Comparison of ENCODE assay signal across 31 cellular contexts in the genomic region with DNA sequence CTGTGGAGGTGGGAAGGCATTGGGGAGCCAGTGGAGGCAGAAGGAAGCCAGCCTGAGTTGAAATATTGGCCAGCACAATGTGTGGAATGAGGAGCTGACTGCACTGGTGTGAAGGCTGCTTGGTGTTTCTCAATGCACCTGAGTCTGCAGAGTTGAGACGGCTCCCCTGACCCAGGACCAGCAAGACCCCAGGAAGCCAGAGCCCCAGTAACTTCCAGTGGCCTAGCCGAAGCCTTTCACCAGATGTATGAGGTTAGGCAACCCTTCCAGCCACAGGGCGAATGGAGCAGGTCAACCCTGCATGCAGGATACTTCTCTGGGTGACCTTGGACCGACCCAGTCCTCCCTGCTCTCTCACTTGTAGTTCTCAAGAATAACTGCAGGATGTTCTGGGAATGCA. TPM values are rescaled to one million over a fixed set of nuclear protein-coding genes. Genes with fewer than 3 reads are reported as not detected.
A peak's percentile ranks its signal among the peaks of the same experiment; 100 is the strongest.
DNase-seq lines count a peak whose midpoint lies in the region; TF ChIP-seq lines count a peak whose summit lies in the region.
"Had no signal": no experiment of that assay in that cellular context is flagged by ENCODE, and none has a peak within 500 bp of the region (broad histone marks: within the 10 kb centered on the region; RNA-seq: fewer than 3 reads in every experiment).

No MANE protein-coding gene starts in this region.

- no peak overlapping the region for H3K4me3 Mint-ChIP-seq in activated CD4-positive, alpha-beta T cell treated with anti-CD3 and anti-CD28 coated beads, Interleukin-2, amount 10 ng/mL, durations not matched to agents 7 days and 5 days
- H3K4me3 Mint-ChIP-seq: neural progenitor cell; stimulated activated memory B cell treated with anti-CD40 and anti-IgM and Interleukin-4, amounts not matched to agents 10 μg/mL and 1 μg/mL and 100 μg/mL, for 72 hours had no signal

- peak; percentile 1 for DNase-seq in activated CD4-positive, alpha-beta T cell treated with anti-CD3 and anti-CD28 coated beads, Interleukin-2, amount 10 ng/mL, durations not matched to agents 7 days and 5 days
- DNase-seq in activated CD4-positive, alpha-beta T cell treated with anti-CD3 and anti-CD28 coated beads for 4 hours: no peak
- peak; percentile 50 for DNase-seq in cardiac septum (ENCODE audit: low spot score)
- no peak for DNase-seq in left ventricle myocardium inferior
- DNase-seq in ecto neural progenitor cell (ENCODE audit: low spot score): peak; percentile 42
- no peak for DNase-seq in DMS53 treated with DMSO at 0.1 percent for 48 hours (lab: John Stamatoyannopoulos, UW; ENCODE audit: unreplicated experiment)
- DNase-seq in A172 (ENCODE audit: low spot score): no peak
- DNase-seq in LoVo (ENCODE audit: low spot score): no peak
- DNase-seq: activated effector memory CD4-positive, alpha-beta T cell treated with Interleukin-2 at 50 U/mL for 16 hours; COR-L47; DMS79; effector memory CD8-positive, alpha-beta T cell; Kasumi-1; kidney glomerular epithelial cell; NCI-H446 treated with DMSO at 0.1 percent for 48 hours; NCI-H82; stimulated activated CD4-positive, alpha-beta T cell treated with anti-CD3 and anti-CD28 coated beads, Interleukin-4, amount 100 ng/mL, for 4 hours had no signal

- no peaks in the 10 kb centered on the region for H3K9me3 ChIP-seq in left ventricle myocardium inferior (replicated peaks)
- H3K9me3 ChIP-seq: breast epithelium had no signal

- peaks cover 24% of the 10 kb centered on the region for H3K27me3 ChIP-seq in left ventricle myocardium inferior (ENCODE audit: low read depth)
- H3K27me3 ChIP-seq: breast epithelium, neural progenitor cell had no signal

- POLR2A ChIA-PET in activated CD4-positive, alpha-beta T cell treated with anti-CD3 and anti-CD28 coated beads, Interleukin-2, amount 10 ng/mL, durations not matched to agents 7 days and 5 days (lab: Charles Lee): no interaction called here

- intact Hi-C loops in cardiac septum (cut with DNase I): no loop called here
- intact Hi-C loops in left ventricle myocardium inferior (cut with micrococcal nuclease): no loop called here

- peaks cover 74% of the 10 kb centered on the region for H3K4me1 Mint-ChIP-seq in activated CD4-positive, alpha-beta T cell treated with anti-CD3 and anti-CD28 coated beads, Interleukin-2, amount 10 ng/mL, durations not matched to agents 7 days and 5 days
- H3K4me1 Mint-ChIP-seq: stimulated activated memory B cell treated with anti-CD40 and anti-IgM and Interleukin-4, amounts not matched to agents 10 μg/mL and 1 μg/mL and 100 μg/mL, for 72 hours had no signal

- no peaks in the 10 kb centered on the region for H3K27me3 Mint-ChIP-seq in activated CD4-positive, alpha-beta T cell treated with anti-CD3 and anti-CD28 coated beads, Interleukin-2, amount 10 ng/mL, durations not matched to agents 7 days and 5 days

- no peak overlapping the region for H3K27ac ChIP-seq in left ventricle myocardium inferior (replicated peaks)
- H3K27ac ChIP-seq: breast epithelium, neural progenitor cell, RWPE1 had no signal

- peaks cover 2% of the 10 kb centered on the region for H3K9me3 Mint-ChIP-seq in activated CD4-positive, alpha-beta T cell treated with anti-CD3 and anti-CD28 coated beads, Interleukin-2, amount 10 ng/mL, durations not matched to agents 7 days and 5 days
- H3K9me3 Mint-ChIP-seq: effector memory CD8-positive, alpha-beta T cell; neural progenitor cell; stimulated activated memory B cell treated with anti-CD40 and anti-IgM and Interleukin-4, amounts not matched to agents 10 μg/mL and 1 μg/mL and 100 μg/mL, for 72 hours had no signal

- TF ChIP-seq CTCF in left ventricle myocardium inferior (IDR thresholded peaks at IDR 0.05; ENCODE audit: borderline replicate concordance): no peak

- peaks cover 4% of the 10 kb centered on the region for H3K4me1 ChIP-seq in left ventricle myocardium inferior
- H3K4me1 ChIP-seq: breast epithelium, neural progenitor cell had no signal

- peaks cover 1% of the 10 kb centered on the region for H3K36me3 Mint-ChIP-seq in activated CD4-positive, alpha-beta T cell treated with anti-CD3 and anti-CD28 coated beads, Interleukin-2, amount 10 ng/mL, durations not matched to agents 7 days and 5 days (ENCODE audit: low read depth)
- H3K36me3 Mint-ChIP-seq: neural progenitor cell; stimulated activated memory B cell treated with anti-CD40 and anti-IgM and Interleukin-4, amounts not matched to agents 10 μg/mL and 1 μg/mL and 100 μg/mL, for 72 hours had no signal

- CTCF ChIA-PET in activated CD4-positive, alpha-beta T cell treated with anti-CD3 and anti-CD28 coated beads, Interleukin-2, amount 10 ng/mL, durations not matched to agents 7 days and 5 days (lab: Charles Lee): interaction anchor here (1.9 kb wide), 1 partner anchor 14 kb away, joined by 4 read pairs; no protein-coding TSS in a partner anchor

- H3K27ac Mint-ChIP-seq in activated CD4-positive, alpha-beta T cell treated with anti-CD3 and anti-CD28 coated beads, Interleukin-2, amount 10 ng/mL, durations not matched to agents 7 days and 5 days: peak overlapping the region; percentile 91
- H3K27ac Mint-ChIP-seq: neural progenitor cell; stimulated activated memory B cell treated with anti-CD40 and anti-IgM and Interleukin-4, amounts not matched to agents 10 μg/mL and 1 μg/mL and 100 μg/mL, for 72 hours had no signal

- no peaks in the 10 kb centered on the region for H3K36me3 ChIP-seq in left ventricle myocardium inferior
- H3K36me3 ChIP-seq: breast epithelium, neural progenitor cell had no signal

- no peak overlapping the region for H3K4me3 ChIP-seq in left ventricle myocardium inferior
- H3K4me3 ChIP-seq: breast epithelium, lung, neural progenitor cell had no signal

RNA-seq across cellular contexts. Expression of a gene that starts 12.9 kb away (rescaled TPM):
- total RNA-seq in activated CD4-positive, alpha-beta T cell treated with anti-CD3 and anti-CD28 coated beads, Interleukin-2, amount 10 ng/mL, durations not matched to agents 7 days and 5 days: 1 to 10 TPM; 8.2 to 8.6 TPM
- total RNA-seq in cardiac septum (not detected), left ventricle myocardium inferior (not detected)
- total RNA-seq in A172 (2014; rRNA removed; shearing (Covaris generic)): not detected in 2 replicates
- total RNA-seq: breast epithelium, fibroblast of villous mesenchyme, H4, HepG2, lung, mucosa of gallbladder, posterior vena cava, sciatic nerve, SK-MEL-5 had no signal

RNA-seq across cellular contexts. Expression of a gene that starts 20.7 kb away (rescaled TPM):
- under 1 TPM; 0.10 TPM for total RNA-seq in activated CD4-positive, alpha-beta T cell treated with anti-CD3 and anti-CD28 coated beads, Interleukin-2, amount 10 ng/mL, durations not matched to agents 7 days and 5 days
- not detected for total RNA-seq in cardiac septum
- not detected for total RNA-seq in left ventricle myocardium inferior
- total RNA-seq in A172 (2014; rRNA removed; shearing (Covaris generic)): not detected in 2 replicates
- total RNA-seq: breast epithelium, fibroblast of villous mesenchyme, HepG2, lung, mucosa of gallbladder, posterior vena cava, sciatic nerve, SK-MEL-5, urinary bladder had no signal

RNA-seq across cellular contexts. Expression of a gene that starts 30.0 kb away (rescaled TPM):
- total RNA-seq in activated CD4-positive, alpha-beta T cell treated with anti-CD3 and anti-CD28 coated beads, Interleukin-2, amount 10 ng/mL, durations not matched to agents 7 days and 5 days: 10 to 100 TPM; 12.3 to 13.0 TPM
- total RNA-seq in cardiac septum (not detected), left ventricle myocardium inferior (not detected)
- total RNA-seq in A172 (2014; rRNA removed; shearing (Covaris generic)): not detected in 2 replicates
- total RNA-seq: breast epithelium, fibroblast of villous mesenchyme, H4, HepG2, mucosa of gallbladder, posterior vena cava, SK-MEL-5, urinary bladder had no signal

RNA-seq across cellular contexts. Expression of a gene that starts 48.9 kb away (rescaled TPM):
- under 1 TPM; 0.33 to 0.60 TPM for total RNA-seq in activated CD4-positive, alpha-beta T cell treated with anti-CD3 and anti-CD28 coated beads, Interleukin-2, amount 10 ng/mL, durations not matched to agents 7 days and 5 days
- not detected for total RNA-seq in cardiac septum
- total RNA-seq in left ventricle myocardium inferior: not detected
- not detected in 2 replicates for total RNA-seq in A172 (2014; rRNA removed; shearing (Covaris generic))
- total RNA-seq: breast epithelium, fibroblast of villous mesenchyme, H4, HepG2, SK-MEL-5 had no signal

RNA-seq across cellular contexts. Expression of a gene that starts 57.6 kb away (rescaled TPM):
- total RNA-seq in activated CD4-positive, alpha-beta T cell treated with anti-CD3 and anti-CD28 coated beads, Interleukin-2, amount 10 ng/mL, durations not matched to agents 7 days and 5 days: under 1 TPM; 0.15 TPM
- total RNA-seq in cardiac septum (not detected), left ventricle myocardium inferior (0.14 TPM)
- 0.43 TPM in 1 of 2 replicates, not detected in the other for total RNA-seq in A172 (2014; rRNA removed; shearing (Covaris generic))
- total RNA-seq: breast epithelium; fibroblast of villous mesenchyme; H4; HepG2; lung; mucosa of gallbladder; posterior vena cava; sciatic nerve; SK-MEL-5; T-helper 1 cell treated with Interleukin-12 subunit alpha and Interleukin-12 subunit beta and Interleukin-4 antibody, amounts not matched to agents 30 ng/mL and 1 ng/mL, for 36 hours; urinary bladder had no signal

Comparison
In these comparisons a context has a peak if more than half of its experiments do, and no peak if none do; other contexts are left out.
1. DNase-seq: peak in activated CD4-positive, alpha-beta T cell treated with anti-CD3 and anti-CD28 coated beads, Interleukin-2, amount 10 ng/mL, durations not matched to agents 7 days and 5 days (single experiment), cardiac septum (single experiment) and ecto neural progenitor cell (single experiment); none in activated CD4-positive, alpha-beta T cell treated with anti-CD3 and anti-CD28 coated beads for 4 hours (0 of 2), left ventricle myocardium inferior (single experiment), DMS53 treated with DMSO at 0.1 percent for 48 hours (single experiment), A172 (single experiment) and LoVo (single experiment).
2. RNA of a gene that starts 30.0 kb away (total RNA-seq): 12.3 to 13.0 TPM in activated CD4-positive, alpha-beta T cell treated with anti-CD3 and anti-CD28 coated beads, Interleukin-2, amount 10 ng/mL, durations not matched to agents 7 days and 5 days; not detected in left ventricle myocardium inferior (single experiment), not detected in cardiac septum (single experiment) and not detected in A172; every median in the first group is over 10 times any median in the second.